Comparison of ENCODE assay signal across 8 cellular contexts in the genomic region with DNA sequence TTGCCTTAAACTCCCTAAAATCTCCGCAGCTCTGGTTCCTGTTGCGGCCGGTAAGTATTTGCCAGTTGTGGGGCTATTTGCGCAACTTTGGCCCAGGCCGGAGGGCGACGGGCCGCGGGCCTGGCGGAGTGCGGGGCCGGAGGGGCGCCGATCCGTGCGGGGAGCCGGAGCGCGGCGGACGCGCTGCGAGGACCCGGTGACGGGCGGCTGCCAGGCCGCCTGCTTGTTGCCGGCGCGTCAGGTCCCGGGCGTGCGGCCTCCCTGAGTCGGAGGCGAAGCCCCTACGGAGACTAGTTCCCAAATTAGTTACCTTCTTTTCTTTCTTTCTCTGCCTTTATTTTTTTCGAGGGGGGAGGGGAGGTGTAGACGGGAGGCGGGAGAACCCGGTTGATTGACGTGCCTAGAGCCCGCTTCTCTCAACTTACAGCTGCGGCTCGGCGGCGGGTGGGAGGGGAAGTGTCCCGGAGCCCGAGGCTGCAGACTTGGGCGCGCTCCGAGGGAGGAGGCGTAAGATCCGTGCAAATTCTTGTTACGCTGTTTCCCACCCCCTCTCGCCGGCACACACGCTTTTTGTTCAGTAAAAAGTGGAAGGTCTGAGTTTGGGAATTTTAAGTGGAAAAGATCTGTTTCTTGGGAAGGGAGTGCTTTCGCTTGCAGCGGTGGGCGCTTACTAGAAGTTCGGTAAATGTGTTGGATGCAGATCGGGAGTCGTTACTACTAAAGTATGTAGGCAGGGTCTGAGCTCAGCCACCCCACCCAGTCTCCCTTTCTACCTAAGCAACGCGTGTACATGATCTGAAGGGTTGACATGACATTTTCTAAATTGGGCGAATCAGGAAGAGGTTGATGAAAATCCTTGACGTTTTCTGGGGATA. TPM values are rescaled to one million over a fixed set of nuclear protein-coding genes. Genes with fewer than 3 reads are reported as not detected.
DNase-seq lines count a peak whose midpoint lies in the region; ATAC-seq lines count a peak whose summit lies in the region.

No MANE protein-coding gene starts in this region.

- DNase-seq in 8988T = peak; percentile 54
- DNase-seq in NCI-H526 treated with DMSO at 0.1 percent for 48 hours (lab: John Stamatoyannopoulos, UW) = peak; percentile 80
- DNase-seq in activated CD4-positive, alpha-beta T cell treated with anti-CD3 and anti-CD28 coated beads, Interleukin-2, amount 50 U/mL, for 1 hour = peak; percentile 82
- DNase-seq in dedifferentiated amniotic fluid mesenchymal stem cell (ENCODE audit: extremely low spot score) = peak; percentile 84
- peak; percentile 85 for DNase-seq in left lobe of liver (ENCODE audit: low spot score)
- DNase-seq in stimulated activated CD4-positive, alpha-beta T cell treated with anti-CD3 and anti-CD28 coated beads, Interleukin-1b, Interleukin-23, amount 100 ng/mL, for 4 hours (ENCODE audit: low read depth in 2 of 2) = peak; percentile 76

- ATAC-seq in GM18867 (IDR thresholded peaks at IDR 0.05; ENCODE audit: unreplicated experiment) = peak; percentile 22
- ATAC-seq in HG03342 (IDR thresholded peaks at IDR 0.05; ENCODE audit: unreplicated experiment) = peak; percentile 25
- peak; percentile 59 for ATAC-seq in left lobe of liver

RNA-seq across cellular contexts. Expression of gene ZBTB1, which starts 0.6 kb away (rescaled TPM):
- total RNA-seq in left lobe of liver = 12.1 TPM

RNA-seq across cellular contexts. Expression of gene ZBTB25, which starts 1.5 kb away (rescaled TPM):
- total RNA-seq in left lobe of liver = 5.7 TPM

RNA-seq across cellular contexts. Expression of gene HSPA2, which starts 35.4 kb away (rescaled TPM):
- total RNA-seq in left lobe of liver = 1.3 TPM

RNA-seq across cellular contexts. Expression of gene AKAP5, which starts 39.8 kb away (rescaled TPM):
- total RNA-seq in left lobe of liver = 0.45 TPM

RNA-seq across cellular contexts. Expression of gene PPP1R36, which starts 44.6 kb away (rescaled TPM):
- 0.18 TPM for total RNA-seq in left lobe of liver

Comparison
In these comparisons a context has a peak if more than half of its experiments do, and no peak if none do; other contexts are left out.
1. Peak in every context shown above with its lines: DNase-seq and ATAC-seq.